Comparison of ENCODE assay signal across 11 cellular contexts in genomic region chr13:110113284-110113764, GRCh38.
DNase-seq lines count a peak whose midpoint lies in the region; ATAC-seq, FAIRE-seq and TF ChIP-seq lines count a peak whose summit lies in the region.
"Had no signal": no experiment of that assay in that cellular context is flagged by ENCODE, and none has a peak within 500 bp of the region (broad histone marks: within the 10 kb centered on the region; RNA-seq: fewer than 3 reads in every experiment).

No MANE protein-coding gene starts in this region.

- DNase-seq in EL, result peak; percentile 63
- DNase-seq in NB4 (ENCODE audit: low read depth), result peak; percentile 100
- no peak for DNase-seq in naive thymus-derived CD4-positive, alpha-beta T cell
- DNase-seq in activated CD4-positive, alpha-beta T cell treated with anti-CD3 and anti-CD28 coated beads for 48 hours, result no peak
- no peak for DNase-seq in frontal cortex (ENCODE audit: low spot score in 2 of 2)
- DNase-seq in Karpas-422, result no peak
- DNase-seq: naive thymus-derived CD8-positive, alpha-beta T cell; NCI-H345 had no signal

- no peak for TF ChIP-seq POLR2A in NB4 (IDR thresholded peaks at IDR 0.05; ENCODE audit: extremely low read depth, insufficient read length)

- H3K9me2 ChIP-seq in Karpas-422 (replicated peaks; ENCODE audit: insufficient read depth, low read length), result no peaks in the 10 kb centered on the region

- no peaks in the 10 kb centered on the region for H3K9me3 ChIP-seq in naive thymus-derived CD4-positive, alpha-beta T cell (ENCODE audit: control insufficient read depth in 2 of 3, low read length in 3 of 3)
- H3K9me3 ChIP-seq in Karpas-422 (ENCODE audit: low read length), result no peaks in the 10 kb centered on the region

- H4K20me1 ChIP-seq in Karpas-422 (ENCODE audit: insufficient read depth, low read depth, low read length), result no peaks in the 10 kb centered on the region

- no peak overlapping the region for H3K27ac Mint-ChIP-seq in activated T-helper 17 cell treated with anti-CD3 and anti-CD28 coated beads, Interleukin-2, amount 50 U/mL, for 72 hours
- H3K27ac Mint-ChIP-seq in naive thymus-derived CD4-positive, alpha-beta T cell, result no peak overlapping the region
- H3K27ac Mint-ChIP-seq: naive thymus-derived CD8-positive, alpha-beta T cell; stimulated activated naive CD8-positive, alpha-beta T cell treated with anti-CD3 and anti-CD28 coated beads, Interleukin-15, Interleukin-2, amounts not matched to agents 100 ng/mL and 50 ng/mL, for 24 hours had no signal

- H3K4me3 ChIP-seq in NB4 (ENCODE audit: low read depth, low read length) (no peak overlapping the region), Karpas-422 (ENCODE audit: low read length) (no peak overlapping the region)
- no peak overlapping the region for H3K4me3 ChIP-seq in naive thymus-derived CD4-positive, alpha-beta T cell (ENCODE audit: low read length)

- no peak overlapping the region for H2AFZ ChIP-seq in Karpas-422 (ENCODE audit: low read length)

- H3K4me3 Mint-ChIP-seq in activated T-helper 17 cell treated with anti-CD3 and anti-CD28 coated beads, Interleukin-2, amount 50 U/mL, for 72 hours, result no peak overlapping the region
- H3K4me3 Mint-ChIP-seq in naive thymus-derived CD4-positive, alpha-beta T cell, result no peak overlapping the region
- H3K4me3 Mint-ChIP-seq: naive thymus-derived CD8-positive, alpha-beta T cell; stimulated activated naive CD8-positive, alpha-beta T cell treated with anti-CD3 and anti-CD28 coated beads, Interleukin-15, Interleukin-2, amounts not matched to agents 100 ng/mL and 50 ng/mL, for 24 hours had no signal

- FAIRE-seq in frontal cortex (lab: Jason Lieb, UNC), result no peak

- H3K36me3 ChIP-seq in naive thymus-derived CD4-positive, alpha-beta T cell (ENCODE audit: control insufficient read depth in 2 of 3, insufficient read depth in 3 of 3, low read length in 3 of 3), result no peaks in the 10 kb centered on the region
- H3K36me3 ChIP-seq in Karpas-422 (ENCODE audit: insufficient read depth, low read length), result no peaks in the 10 kb centered on the region

- POLR2A ChIA-PET in naive thymus-derived CD4-positive, alpha-beta T cell (lab: Charles Lee), result no interaction called here

- no peak for TF ChIP-seq CTCF in NB4 (IDR thresholded peaks at IDR 0.05; ENCODE audit: low read depth, low read length)

- no peaks in the 10 kb centered on the region for H3K36me3 Mint-ChIP-seq in activated T-helper 17 cell treated with anti-CD3 and anti-CD28 coated beads, Interleukin-2, amount 50 U/mL, for 72 hours (ENCODE audit: low read depth)
- no peaks in the 10 kb centered on the region for H3K36me3 Mint-ChIP-seq in naive thymus-derived CD4-positive, alpha-beta T cell
- H3K36me3 Mint-ChIP-seq: naive thymus-derived CD8-positive, alpha-beta T cell had no signal

- H3K4me1 ChIP-seq in naive thymus-derived CD4-positive, alpha-beta T cell (ENCODE audit: control insufficient read depth in 2 of 2, insufficient read depth in 2 of 2, low read length in 2 of 2), result no peaks in the 10 kb centered on the region
- H3K4me1 ChIP-seq in Karpas-422 (ENCODE audit: low read length), result no peaks in the 10 kb centered on the region

- peak; percentile 16 for ATAC-seq in activated T-helper 17 cell treated with anti-CD3 and anti-CD28 coated beads, Interleukin-2, amount 50 U/mL, for 72 hours (replicated peaks)
- ATAC-seq in naive thymus-derived CD4-positive, alpha-beta T cell, result peak; percentile 56
- no peak for ATAC-seq in HG02852 (IDR thresholded peaks at IDR 0.05; ENCODE audit: unreplicated experiment)
- ATAC-seq: naive thymus-derived CD8-positive, alpha-beta T cell had no signal

- H3K27ac ChIP-seq in naive thymus-derived CD4-positive, alpha-beta T cell (ENCODE audit: low read depth, low read length), result no peak overlapping the region
- H3K27ac ChIP-seq in Karpas-422 (ENCODE audit: low read length), result no peak overlapping the region

- peaks cover 20% of the 10 kb centered on the region for H3K27me3 Mint-ChIP-seq in activated T-helper 17 cell treated with anti-CD3 and anti-CD28 coated beads, Interleukin-2, amount 50 U/mL, for 72 hours
- peaks cover 8 to 46% (median 29%) of the 10 kb centered on the region in 5 donors for H3K27me3 Mint-ChIP-seq in naive thymus-derived CD4-positive, alpha-beta T cell

- H3K9me3 Mint-ChIP-seq in activated T-helper 17 cell treated with anti-CD3 and anti-CD28 coated beads, Interleukin-2, amount 50 U/mL, for 72 hours, result no peaks in the 10 kb centered on the region
- no peaks in the 10 kb centered on the region for H3K9me3 Mint-ChIP-seq in naive thymus-derived CD4-positive, alpha-beta T cell

- no peak overlapping the region for H3K9ac ChIP-seq in Karpas-422 (ENCODE audit: low read length)

- H3K79me2 ChIP-seq in Karpas-422 (ENCODE audit: low read length), result no peaks in the 10 kb centered on the region

- CTCF ChIA-PET in naive thymus-derived CD4-positive, alpha-beta T cell (lab: Charles Lee), result no interaction called here

- H3K4me2 ChIP-seq in Karpas-422 (ENCODE audit: low read depth, low read length, poor library complexity, severe bottlenecking), result no peak overlapping the region

- H3K27me3 ChIP-seq in naive thymus-derived CD4-positive, alpha-beta T cell (ENCODE audit: control insufficient read depth in 2 of 2, insufficient read depth in 2 of 2, low read length in 2 of 2), result no peaks in the 10 kb centered on the region
- no peaks in the 10 kb centered on the region for H3K27me3 ChIP-seq in Karpas-422 (ENCODE audit: low read length)

- H3K4me1 Mint-ChIP-seq in activated T-helper 17 cell treated with anti-CD3 and anti-CD28 coated beads, Interleukin-2, amount 50 U/mL, for 72 hours, result peaks cover 5% of the 10 kb centered on the region
- H3K4me1 Mint-ChIP-seq in naive thymus-derived CD4-positive, alpha-beta T cell, result peaks cover 0 to 3% (median 0%) of the 10 kb centered on the region in 7 donors

- intact Hi-C loops in naive thymus-derived CD4-positive, alpha-beta T cell (cut with micrococcal nuclease), result loop anchor here in 1 of 2 donors (10.0 kb wide), 1 partner anchor 319 kb away; no protein-coding TSS in a partner anchor

Comparison
In these comparisons a context has a peak if more than half of its experiments do, and no peak if none do; other contexts are left out.
1. DNase-seq: peak in EL (single experiment) and NB4 (single experiment); none in naive thymus-derived CD4-positive, alpha-beta T cell (0 of 9), activated CD4-positive, alpha-beta T cell treated with anti-CD3 and anti-CD28 coated beads for 48 hours (single experiment), frontal cortex (0 of 2) and Karpas-422 (single experiment).